ENCODE assay signal across 1 cellular context in genomic region chr6:111677186-111677990, GRCh38.
TF ChIP-seq lines count a peak whose summit lies in the region.

No MANE protein-coding gene starts in this region.

TF ChIP-seq in HepG2, 621 proteins besides CTCF, POLR2A, EP300 and RAD21 (continued from another document):
- TF ChIP-seq, protein P1, sequence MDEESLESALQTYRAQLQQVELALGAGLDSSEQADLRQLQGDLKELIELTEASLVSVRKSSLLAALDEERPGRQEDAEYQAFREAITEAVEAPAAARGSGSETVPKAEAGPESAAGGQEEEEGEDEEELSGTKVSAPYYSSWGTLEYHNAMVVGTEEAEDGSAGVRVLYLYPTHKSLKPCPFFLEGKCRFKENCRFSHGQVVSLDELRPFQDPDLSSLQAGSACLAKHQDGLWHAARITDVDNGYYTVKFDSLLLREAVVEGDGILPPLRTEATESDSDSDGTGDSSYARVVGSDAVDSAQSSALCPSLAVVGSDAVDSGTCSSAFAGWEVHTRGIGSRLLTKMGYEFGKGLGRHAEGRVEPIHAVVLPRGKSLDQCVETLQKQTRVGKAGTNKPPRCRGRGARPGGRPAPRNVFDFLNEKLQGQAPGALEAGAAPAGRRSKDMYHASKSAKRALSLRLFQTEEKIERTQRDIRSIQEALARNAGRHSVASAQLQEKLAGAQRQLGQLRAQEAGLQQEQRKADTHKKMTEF (CRISPR knock-in tag; IDR thresholded peaks at IDR 0.05), result 0 out of 2 replicates have a peak, but pooled peaks have one; percentile 27
- no peak for TF ChIP-seq GZF1 (CRISPR knock-in tag; IDR thresholded peaks at IDR 0.05)
- TF ChIP-seq ZNF451 (CRISPR knock-in tag; IDR thresholded peaks at IDR 0.05), result no peak
- TF ChIP-seq ZNF850 (CRISPR knock-in tag; conservative IDR thresholded peaks at IDR 0.05), result no peak
- no peak for TF ChIP-seq MYNN (CRISPR knock-in tag; IDR thresholded peaks at IDR 0.05; ENCODE audit: low read depth)
- no peak for TF ChIP-seq ZNF557 (CRISPR knock-in tag; IDR thresholded peaks at IDR 0.05)
- no peak for TF ChIP-seq ZNF335 (CRISPR knock-in tag; IDR thresholded peaks at IDR 0.05)
- no peak for TF ChIP-seq CBX1 (IDR thresholded peaks at IDR 0.05; ENCODE audit: low read depth)
- TF ChIP-seq, protein P2, sequence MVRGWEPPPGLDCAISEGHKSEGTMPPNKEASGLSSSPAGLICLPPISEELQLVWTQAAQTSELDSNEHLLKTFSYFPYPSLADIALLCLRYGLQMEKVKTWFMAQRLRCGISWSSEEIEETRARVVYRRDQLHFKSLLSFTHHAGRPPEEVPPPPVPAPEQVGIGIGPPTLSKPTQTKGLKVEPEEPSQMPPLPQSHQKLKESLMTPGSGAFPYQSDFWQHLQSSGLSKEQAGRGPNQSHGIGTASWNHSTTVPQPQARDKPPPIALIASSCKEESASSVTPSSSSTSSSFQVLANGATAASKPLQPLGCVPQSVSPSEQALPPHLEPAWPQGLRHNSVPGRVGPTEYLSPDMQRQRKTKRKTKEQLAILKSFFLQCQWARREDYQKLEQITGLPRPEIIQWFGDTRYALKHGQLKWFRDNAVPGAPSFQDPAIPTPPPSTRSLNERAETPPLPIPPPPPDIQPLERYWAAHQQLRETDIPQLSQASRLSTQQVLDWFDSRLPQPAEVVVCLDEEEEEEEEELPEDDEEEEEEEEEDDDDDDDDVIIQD (CRISPR knock-in tag; IDR thresholded peaks at IDR 0.05; ENCODE audit: low read depth), result 0 out of 2 replicates have a peak, but pooled peaks have one; percentile 35
- TF ChIP-seq SIX4 (CRISPR knock-in tag; IDR thresholded peaks at IDR 0.05), result no peak
- no peak for TF ChIP-seq SMYD3 (CRISPR knock-in tag; IDR thresholded peaks at IDR 0.05)
- TF ChIP-seq JUND (CRISPR knock-in tag; IDR thresholded peaks at IDR 0.05), result no peak
- TF ChIP-seq ZNF383 (CRISPR knock-in tag; IDR thresholded peaks at IDR 0.05; ENCODE audit: borderline replicate concordance), result no peak
- TF ChIP-seq CBX2 (IDR thresholded peaks at IDR 0.05; ENCODE audit: low read depth, low read length), result no peak
- TF ChIP-seq CBX2 (CRISPR knock-in tag; IDR thresholded peaks at IDR 0.05; ENCODE audit: low read depth), result no peak
- no peak for TF ChIP-seq ZNF17 (CRISPR knock-in tag; IDR thresholded peaks at IDR 0.05)
- peak; percentile 97 for TF ChIP-seq ZNF652 (CRISPR knock-in tag; IDR thresholded peaks at IDR 0.05; ENCODE audit: borderline replicate concordance, low read depth)
- TF ChIP-seq SOX6 (IDR thresholded peaks at IDR 0.05), result no peak
- peak; percentile 21; the same call in 1 of the 2 replicates for TF ChIP-seq SOX6 (CRISPR knock-in tag; IDR thresholded peaks at IDR 0.05)
- no peak for TF ChIP-seq ZNF382 (CRISPR knock-in tag; IDR thresholded peaks at IDR 0.05; ENCODE audit: borderline replicate concordance)
- no peak for TF ChIP-seq ZNF552 (CRISPR knock-in tag; IDR thresholded peaks at IDR 0.05; ENCODE audit: borderline replicate concordance)
- TF ChIP-seq HOXD1 (CRISPR knock-in tag; IDR thresholded peaks at IDR 0.05), result no peak
- 0 out of 2 replicates have a peak, but pooled peaks have one; percentile 35 for TF ChIP-seq SIX1 (CRISPR knock-in tag; IDR thresholded peaks at IDR 0.05; ENCODE audit: borderline replicate concordance)
- TF ChIP-seq PITX1 (CRISPR knock-in tag; IDR thresholded peaks at IDR 0.05), result peak; percentile 80
- TF ChIP-seq ZKSCAN1 (IDR thresholded peaks at IDR 0.05; ENCODE audit: low read length), result no peak
